In genomic region chrX:71543316-71543715, GRCh38 we compare ENCODE assay signal across 8 cellular contexts. TPM values are rescaled to one million over a fixed set of nuclear protein-coding genes. Genes with fewer than 3 reads are reported as not detected.
DNase-seq lines count a peak whose midpoint lies in the region; ATAC-seq, FAIRE-seq and TF ChIP-seq lines count a peak whose summit lies in the region.

No MANE protein-coding gene starts in this region.

- H3K27ac Mint-ChIP-seq in activated naive CD8-positive, alpha-beta T cell treated with anti-CD3 and anti-CD28 coated beads, Interleukin-2, amount 50 U/mL, for 24 hours: peak overlapping the region; percentile 99

- H3K4me3 Mint-ChIP-seq in activated naive CD8-positive, alpha-beta T cell treated with anti-CD3 and anti-CD28 coated beads, Interleukin-2, amount 50 U/mL, for 24 hours: peak overlapping the region; percentile 97

- no peak overlapping the region for H3K4me3 ChIP-seq in AG10803 (ENCODE audit: low read length)
- no peak overlapping the region for H3K4me3 ChIP-seq in kidney epithelial cell (ENCODE audit: low read depth, low read length)

- peaks cover 2% of the 10 kb centered on the region for H3K36me3 ChIP-seq in kidney epithelial cell (ENCODE audit: control insufficient read depth, insufficient read depth, low read length)

- H3K36me3 Mint-ChIP-seq in activated naive CD8-positive, alpha-beta T cell treated with anti-CD3 and anti-CD28 coated beads, Interleukin-2, amount 50 U/mL, for 24 hours (ENCODE audit: low read depth): peaks cover 75% of the 10 kb centered on the region

- peaks cover 77% of the 10 kb centered on the region for H3K4me1 Mint-ChIP-seq in activated naive CD8-positive, alpha-beta T cell treated with anti-CD3 and anti-CD28 coated beads, Interleukin-2, amount 50 U/mL, for 24 hours

- H3K9me3 Mint-ChIP-seq in activated naive CD8-positive, alpha-beta T cell treated with anti-CD3 and anti-CD28 coated beads, Interleukin-2, amount 50 U/mL, for 24 hours: no peaks in the 10 kb centered on the region

- H3K27me3 ChIP-seq in kidney epithelial cell (ENCODE audit: control insufficient read depth, insufficient read depth, low read length): no peaks in the 10 kb centered on the region

- peak; percentile 91 for FAIRE-seq in HTR-8/SVneo (lab: Jason Lieb, UNC)

- TF ChIP-seq CTCF in AG10803 (conservative IDR thresholded peaks at IDR 0.05; ENCODE audit: low read length) (no peak), kidney epithelial cell (IDR thresholded peaks at IDR 0.05; ENCODE audit: insufficient read depth, low read length, poor library complexity, severe bottlenecking) (no peak)

- peak; percentile 60 for ATAC-seq in activated naive CD8-positive, alpha-beta T cell treated with anti-CD3 and anti-CD28 coated beads, Interleukin-2, amount 50 U/mL, for 24 hours
- ATAC-seq in HG03135 (IDR thresholded peaks at IDR 0.05; ENCODE audit: unreplicated experiment): no peak

- no peaks in the 10 kb centered on the region for H3K27me3 Mint-ChIP-seq in activated naive CD8-positive, alpha-beta T cell treated with anti-CD3 and anti-CD28 coated beads, Interleukin-2, amount 50 U/mL, for 24 hours

- DNase-seq in AG10803 (ENCODE audit: low read depth): peak; percentile 75
- no peak for DNase-seq in HTR-8/SVneo (ENCODE audit: insufficient read length, low spot score)
- no peak for DNase-seq in activated naive CD8-positive, alpha-beta T cell treated with anti-CD3 and anti-CD28 coated beads, Interleukin-2, amount 50 U/mL, for 24 hours
- DNase-seq in kidney epithelial cell (ENCODE audit: low read depth): peak; percentile 56
- DNase-seq in inferior parietal cortex (ENCODE audit: extremely low spot score): no peak
- no peak for DNase-seq in GF-D8 (lab: John Stamatoyannopoulos, UW)
- DNase-seq in DMS 273 treated with DMSO at 0.1 percent for 48 hours (lab: John Stamatoyannopoulos, UW): no peak

RNA-seq across cellular contexts. Expression of gene OGT, which starts 10.4 kb away (rescaled TPM):
- 71.7 and 82.2 TPM in 2 replicates for total RNA-seq in kidney epithelial cell

RNA-seq across cellular contexts. Expression of gene GCNA, which starts 34.9 kb away (rescaled TPM):
- total RNA-seq in kidney epithelial cell: 3.1 and 4.1 TPM in 2 replicates

Comparison
In these comparisons a context has a peak if more than half of its experiments do, and no peak if none do; other contexts are left out.
1. DNase-seq: peak in AG10803 (single experiment) and kidney epithelial cell (single experiment); none in HTR-8/SVneo (single experiment), activated naive CD8-positive, alpha-beta T cell treated with anti-CD3 and anti-CD28 coated beads, Interleukin-2, amount 50 U/mL, for 24 hours (single experiment), inferior parietal cortex (single experiment), GF-D8 (single experiment) and DMS 273 treated with DMSO at 0.1 percent for 48 hours (single experiment).